ENCODE assay signal across 22 cellular contexts in the genomic region with DNA sequence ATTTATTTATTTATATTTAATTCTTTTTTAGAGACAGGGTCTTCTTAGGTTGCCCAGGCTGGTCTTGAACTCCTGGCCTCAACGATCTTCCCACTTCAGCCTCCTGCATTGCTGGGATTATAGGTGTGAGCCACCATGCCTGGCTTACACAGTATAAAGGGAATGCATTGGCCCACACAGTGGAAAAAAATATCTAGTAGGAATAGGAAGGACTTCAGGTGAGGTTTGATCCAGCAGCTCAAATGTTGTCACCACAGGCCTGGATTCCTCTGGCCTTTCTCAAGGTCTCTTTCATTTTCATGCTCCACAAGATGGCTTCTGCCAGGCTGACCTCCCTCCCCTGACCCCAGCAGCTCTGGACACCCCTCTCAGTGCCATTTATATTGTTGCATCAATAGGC. TPM values are rescaled to one million over a fixed set of nuclear protein-coding genes. Genes with fewer than 3 reads are reported as not detected.
DNase-seq lines count a peak whose midpoint lies in the region; ATAC-seq and TF ChIP-seq lines count a peak whose summit lies in the region.
"Had no signal": no experiment of that assay in that cellular context is flagged by ENCODE, and none has a peak within 500 bp of the region (broad histone marks: within the 10 kb centered on the region; RNA-seq: fewer than 3 reads in every experiment).

No MANE protein-coding gene starts in this region.

- peaks cover 55% of the 10 kb centered on the region for H3K4me1 Mint-ChIP-seq in activated CD4-positive, alpha-beta T cell treated with anti-CD3 and anti-CD28 coated beads, Interleukin-2, amount 10 ng/mL, durations not matched to agents 7 days and 5 days
- H3K4me1 Mint-ChIP-seq in CD14-positive monocyte (peaks cover 27% of the 10 kb centered on the region), WTC11 (no peaks in the 10 kb centered on the region), immature natural killer cell (peaks cover 29 to 45% of the 10 kb centered on the region in 2 donors)

- no peaks in the 10 kb centered on the region for H3K27me3 Mint-ChIP-seq in activated CD4-positive, alpha-beta T cell treated with anti-CD3 and anti-CD28 coated beads, Interleukin-2, amount 10 ng/mL, durations not matched to agents 7 days and 5 days
- H3K27me3 Mint-ChIP-seq in CD14-positive monocyte (ENCODE audit: low read depth in 3 of 3) (peaks cover 0 to 2% (median 2%) of the 10 kb centered on the region in 3 donors), WTC11 (ENCODE audit: low read depth) (no peaks in the 10 kb centered on the region), immature natural killer cell (ENCODE audit: low read depth in 3 of 3) (peaks cover 7 to 9% (median 9%) of the 10 kb centered on the region in 3 donors)
- H3K27me3 Mint-ChIP-seq: brain had no signal

- WGBS in psoas muscle, 3 donors, result 95 to 100% (median 98%) methylated on average over 1 of the region's 1 CpG

- H3K4me3 ChIP-seq in psoas muscle, result no peak overlapping the region
- H3K4me3 ChIP-seq: esophagus squamous epithelium, gastroesophageal sphincter had no signal

- peaks cover 6% of the 10 kb centered on the region for H3K36me3 Mint-ChIP-seq in activated CD4-positive, alpha-beta T cell treated with anti-CD3 and anti-CD28 coated beads, Interleukin-2, amount 10 ng/mL, durations not matched to agents 7 days and 5 days (ENCODE audit: low read depth)
- H3K36me3 Mint-ChIP-seq in CD14-positive monocyte (peaks cover 39 to 40% of the 10 kb centered on the region in 2 donors), WTC11 (peaks cover 14% of the 10 kb centered on the region), immature natural killer cell (peaks cover 0 to 10% (median 5%) of the 10 kb centered on the region in 3 donors)
- H3K36me3 Mint-ChIP-seq: brain had no signal

- intact Hi-C loops in CD14-positive monocyte (cut with micrococcal nuclease) (no loop called here), psoas muscle (cut with DNase I) (no loop called here)

- no peak overlapping the region for H3K27ac ChIP-seq in psoas muscle

- ATAC-seq in WTC11 (no peak), psoas muscle (no peak)
- ATAC-seq: activated naive CD4-positive, alpha-beta T cell treated with anti-CD3 and anti-CD28 coated beads, Interleukin-2, amount 50 U/mL, for 72 hours; gastroesophageal sphincter had no signal

- peak overlapping the region; percentile 82 for H3K27ac Mint-ChIP-seq in activated CD4-positive, alpha-beta T cell treated with anti-CD3 and anti-CD28 coated beads, Interleukin-2, amount 10 ng/mL, durations not matched to agents 7 days and 5 days
- H3K27ac Mint-ChIP-seq in CD14-positive monocyte, result peak overlapping the region; percentile 67 to 91 (median 79)
- H3K27ac Mint-ChIP-seq in WTC11, result no peak overlapping the region
- H3K27ac Mint-ChIP-seq in immature natural killer cell, result peak overlapping the region; percentile 98 to 100 (median 100)

- H3K9me3 ChIP-seq in psoas muscle, result no peaks in the 10 kb centered on the region
- H3K9me3 ChIP-seq: BE2C, esophagus squamous epithelium, gastroesophageal sphincter had no signal

- peaks cover 8% of the 10 kb centered on the region for H3K4me1 ChIP-seq in psoas muscle

- POLR2A ChIA-PET in activated CD4-positive, alpha-beta T cell treated with anti-CD3 and anti-CD28 coated beads, Interleukin-2, amount 10 ng/mL, durations not matched to agents 7 days and 5 days (lab: Charles Lee), result no interaction called here
- POLR2A ChIA-PET in WTC11 (lab: Charles Lee), result no interaction called here

- H3K36me3 ChIP-seq in psoas muscle (ENCODE audit: insufficient read depth in 1 of 2, low read depth in 1 of 2), result peaks cover 0 to 12% of the 10 kb centered on the region in 2 donors
- H3K36me3 ChIP-seq: BE2C had no signal

- CTCF ChIA-PET in activated CD4-positive, alpha-beta T cell treated with anti-CD3 and anti-CD28 coated beads, Interleukin-2, amount 10 ng/mL, durations not matched to agents 7 days and 5 days (lab: Charles Lee), result interaction anchor here (1.1 to 2.2 kb wide), 7 partner anchors 8 to 122 kb away, joined by 3 to 14 read pairs (median 6); partner anchors contain the start of gene MAPKBP1
- CTCF ChIA-PET in WTC11 (lab: Charles Lee), result interaction anchor here (1.6 to 2.0 kb wide), 3 partner anchors 9 to 122 kb away, joined by 4 to 11 read pairs (median 10); partner anchors contain the start of gene MAPKBP1

- no peaks in the 10 kb centered on the region for H3K9me3 Mint-ChIP-seq in activated CD4-positive, alpha-beta T cell treated with anti-CD3 and anti-CD28 coated beads, Interleukin-2, amount 10 ng/mL, durations not matched to agents 7 days and 5 days
- H3K9me3 Mint-ChIP-seq in CD14-positive monocyte (peaks cover 0 to 4% (median 0%) of the 10 kb centered on the region in 7 donors), WTC11 (0 out of 2 replicates have a peak, but pooled peaks cover 4% of the 10 kb centered on the region), immature natural killer cell (no peaks in the 10 kb centered on the region)
- H3K9me3 Mint-ChIP-seq: activated naive CD4-positive, alpha-beta T cell treated with anti-CD3 and anti-CD28 coated beads, Interleukin-2, amount 50 U/mL, for 72 hours; brain had no signal

- DNase-seq in activated CD4-positive, alpha-beta T cell treated with anti-CD3 and anti-CD28 coated beads, Interleukin-2, amount 10 ng/mL, durations not matched to agents 7 days and 5 days, result no peak
- no peak for DNase-seq in activated CD4-positive, alpha-beta T cell treated with anti-CD3 and anti-CD28 coated beads for 1 hour
- DNase-seq in CD14-positive monocyte (ENCODE audit: low spot score) (no peak), WTC11 (ENCODE audit: low spot score) (no peak), immature natural killer cell (no peak), NCI-H748 (lab: John Stamatoyannopoulos, UW; ENCODE audit: unreplicated experiment) (no peak), psoas muscle (no peak), NCI-H748 treated with DMSO at 0.1 percent for 48 hours (lab: John Stamatoyannopoulos, UW) (no peak)
- DNase-seq: BE2C; esophagus squamous epithelium; NCI-H1092; NCI-H2029; NCI-H2227 treated with DMSO at 0.1 percent for 48 hours; retina; SHP77; stimulated activated CD4-positive, alpha-beta T cell treated with anti-CD3 and anti-CD28 coated beads, Interleukin-4, amount 100 ng/mL, for 4 hours; SW 1271; trophoblast cell had no signal

- no peak overlapping the region for H3K4me3 Mint-ChIP-seq in activated CD4-positive, alpha-beta T cell treated with anti-CD3 and anti-CD28 coated beads, Interleukin-2, amount 10 ng/mL, durations not matched to agents 7 days and 5 days
- H3K4me3 Mint-ChIP-seq in CD14-positive monocyte (no peak overlapping the region), WTC11 (no peak overlapping the region), immature natural killer cell (peak overlapping the region; percentile 26 to 85 (median 36))
- H3K4me3 Mint-ChIP-seq: brain had no signal

- H3K27me3 ChIP-seq in psoas muscle (ENCODE audit: insufficient read depth in 3 of 3, low read length in 2 of 3), result no peaks in the 10 kb centered on the region
- H3K27me3 ChIP-seq: BE2C, esophagus squamous epithelium, gastroesophageal sphincter had no signal

- TF ChIP-seq CTCF in CD14-positive monocyte (IDR thresholded peaks at IDR 0.05), result no peak
- no peak for TF ChIP-seq CTCF in WTC11 (IDR thresholded peaks at IDR 0.05)
- TF ChIP-seq CTCF in psoas muscle (IDR thresholded peaks at IDR 0.05), result no peak

TF ChIP-seq in WTC11, 78 proteins besides CTCF, POLR2A, EP300 and RAD21:
- no peak for TF ChIP-seq MXD4 (CRISPR knock-in tag; IDR thresholded peaks at IDR 0.05; ENCODE audit: borderline replicate concordance)
- 0 out of 2 replicates have a peak, but pooled peaks have one; percentile 22 for TF ChIP-seq HMGA2 (CRISPR knock-in tag; IDR thresholded peaks at IDR 0.05)

RNA-seq across cellular contexts. Expression of gene SPTBN5, which starts 2.1 kb away (rescaled TPM):
- total RNA-seq in activated CD4-positive, alpha-beta T cell treated with anti-CD3 and anti-CD28 coated beads, Interleukin-2, amount 10 ng/mL, durations not matched to agents 7 days and 5 days, result 1 to 10 TPM; 1.2 to 1.5 TPM
- not detected for polyA plus RNA-seq in CD14-positive monocyte
- 1.2 to 2.3 TPM (median 2.0 TPM) in 3 replicates for total RNA-seq in WTC11 (2021)
- polyA plus RNA-seq in immature natural killer cell, result under 1 TPM in 1 of 3 donors, not detected in 2; 0.06 TPM
- under 1 TPM; 0.15 to 0.47 (median 0.29) TPM for total RNA-seq in psoas muscle
- under 1 TPM; 0.10 to 0.29 (median 0.13) TPM for polyA plus RNA-seq in psoas muscle
- total RNA-seq: H4 had no signal

RNA-seq across cellular contexts. Expression of gene PLA2G4B, which starts 57.3 kb away (rescaled TPM):
- 10 to 100 TPM; 10.5 to 17.0 TPM for total RNA-seq in activated CD4-positive, alpha-beta T cell treated with anti-CD3 and anti-CD28 coated beads, Interleukin-2, amount 10 ng/mL, durations not matched to agents 7 days and 5 days
- 1 to 10 TPM in 1 of 2 donors, under 1 TPM in 1; 0.31 to 1.6 TPM for polyA plus RNA-seq in CD14-positive monocyte
- total RNA-seq in WTC11 (2021), result 5.5 to 11.0 TPM (median 7.9 TPM) in 3 replicates
- polyA plus RNA-seq in immature natural killer cell, result 1 to 10 TPM in 2 of 3 donors, not detected in 1; 1.1 to 2.7 TPM
- total RNA-seq in psoas muscle, result 1 to 10 TPM; 1.2 to 4.3 (median 1.7) TPM
- polyA plus RNA-seq in psoas muscle, result 1 to 10 TPM; 1.1 to 2.2 (median 1.4) TPM

Comparison
In these comparisons a context has a peak if more than half of its experiments do, and no peak if none do; other contexts are left out.
1. H3K4me3 Mint-ChIP-seq: peak in immature natural killer cell (5 of 5); none in activated CD4-positive, alpha-beta T cell treated with anti-CD3 and anti-CD28 coated beads, Interleukin-2, amount 10 ng/mL, durations not matched to agents 7 days and 5 days (single experiment), CD14-positive monocyte (0 of 2) and WTC11 (single experiment).